7 cellular contexts compared by ENCODE assay signal in the genomic region with DNA sequence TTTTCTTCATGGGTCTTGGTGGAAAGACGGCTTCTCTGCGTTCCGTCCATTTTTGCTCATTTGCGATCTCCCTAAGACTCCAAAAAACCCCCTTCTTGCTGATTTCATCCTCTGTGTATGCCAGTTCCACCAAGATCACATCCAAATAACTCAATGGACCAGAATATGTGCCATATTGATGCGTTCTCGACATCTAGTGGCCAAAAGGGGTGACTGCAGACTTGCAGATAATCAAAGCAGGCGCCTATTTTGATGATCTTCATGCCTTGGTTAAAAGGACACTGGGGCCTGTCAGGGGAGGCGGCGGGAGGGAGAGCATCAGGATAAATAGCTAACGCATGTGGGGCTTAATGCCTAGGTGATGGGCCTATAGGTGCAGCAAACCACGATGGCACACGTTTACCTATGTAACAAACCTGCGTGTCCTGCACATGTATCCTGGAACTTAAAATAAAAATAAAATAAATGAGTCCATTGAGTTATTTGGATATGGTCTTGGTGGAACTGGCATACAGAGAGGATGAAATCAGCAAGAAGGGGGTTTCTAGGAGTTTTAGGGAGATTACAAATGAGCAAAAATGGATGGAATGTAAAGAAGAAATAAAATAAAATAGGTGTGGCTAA.
DNase-seq lines count a peak whose midpoint lies in the region; ATAC-seq lines count a peak whose summit lies in the region.

No MANE protein-coding gene starts in this region.

- H2AFZ ChIP-seq in GM23248 (no peak overlapping the region), trophoblast cell (ENCODE audit: insufficient read depth, low read length, poor library complexity) (no peak overlapping the region)

- H3K4me1 ChIP-seq in GM23248 (ENCODE audit: insufficient read depth) (no peaks in the 10 kb centered on the region), trophoblast cell (ENCODE audit: control insufficient read depth in 1 of 2, insufficient read depth in 2 of 2, low read length in 2 of 2) (no peaks in the 10 kb centered on the region)

- H3K9me3 ChIP-seq in GM23248 (ENCODE audit: low read depth) (no peaks in the 10 kb centered on the region), trophoblast cell (ENCODE audit: insufficient read depth, low read depth, low read length) (no peaks in the 10 kb centered on the region)

- no peaks in the 10 kb centered on the region for H3K9me2 ChIP-seq in GM23248 (ENCODE audit: insufficient read depth)

- no peaks in the 10 kb centered on the region for H4K20me1 ChIP-seq in GM23248 (ENCODE audit: insufficient read depth)

- H3K27me3 ChIP-seq in GM23248 (replicated peaks; ENCODE audit: insufficient read depth) (no peaks in the 10 kb centered on the region), trophoblast cell (ENCODE audit: insufficient read depth, low read length) (no peaks in the 10 kb centered on the region)

- H3F3A ChIP-seq in GM23248 (ENCODE audit: insufficient read depth) = no peaks in the 10 kb centered on the region

- H3K14ac ChIP-seq in trophoblast cell (ENCODE audit: low read length) = no peak overlapping the region

- H2BK12ac ChIP-seq in trophoblast cell (ENCODE audit: low read length) = no peak overlapping the region

- no peak overlapping the region for H3K9ac ChIP-seq in GM23248
- no peak overlapping the region for H3K9ac ChIP-seq in trophoblast cell (ENCODE audit: low read length)

- H2BK120ac ChIP-seq in trophoblast cell (ENCODE audit: insufficient read depth, low read length, poor library complexity) = no peak overlapping the region

- DNase-seq in EL (peak; percentile 68), GM23248 (peak; percentile 80), NCI-H1930 (lab: John Stamatoyannopoulos, UW) (peak; percentile 5), germinal center (ENCODE audit: low spot score) (peak; percentile 44), trophoblast cell (peak; percentile 50 to 76)
- DNase-seq in activated CD4-positive, alpha-beta T cell treated with anti-CD3 and anti-CD28 coated beads, Interleukin-2, amount 50 U/mL, for 48 hours = peak; percentile 15 to 37

- H3K4ac ChIP-seq in trophoblast cell (ENCODE audit: low read depth, low read length) = no peak overlapping the region

- no peak overlapping the region for H3K4me3 ChIP-seq in GM23248
- H3K4me3 ChIP-seq in trophoblast cell (ENCODE audit: low read depth, low read length) = no peak overlapping the region

- H3K27ac ChIP-seq in GM23248 = no peak overlapping the region
- no peak overlapping the region for H3K27ac ChIP-seq in trophoblast cell (ENCODE audit: low read depth, low read length)

- no peaks in the 10 kb centered on the region for H3K79me2 ChIP-seq in GM23248 (ENCODE audit: insufficient read depth)
- H3K79me2 ChIP-seq in trophoblast cell (ENCODE audit: control insufficient read depth, insufficient read depth, low read length, poor library complexity) = no peaks in the 10 kb centered on the region

- 8 to 12% methylated on average over 13 of the region's 13 CpGs for WGBS in GM23248 (ENCODE audit: low coverage in 1 of 2, low lambda C conversion rate in 2 of 2, missing lambda C conversion rate in 2 of 2), 2 experiments
- no CpG with 5 or more reads among the region's 13 CpGs for WGBS in trophoblast cell (ENCODE audit: extremely low coverage, insufficient coverage, insufficient read length)

- H3K23ac ChIP-seq in trophoblast cell (ENCODE audit: low read length) = no peak overlapping the region

- no peak overlapping the region for H4K12ac ChIP-seq in trophoblast cell (ENCODE audit: low read depth, low read length)

- H3K79me1 ChIP-seq in trophoblast cell (ENCODE audit: low read length) = no peaks in the 10 kb centered on the region

- ATAC-seq in HG03039 (IDR thresholded peaks at IDR 0.05; ENCODE audit: unreplicated experiment) = no peak

- no peak overlapping the region for H3K18ac ChIP-seq in trophoblast cell (ENCODE audit: low read length)

- H4K91ac ChIP-seq in trophoblast cell (ENCODE audit: low read depth, low read length) = no peak overlapping the region

- in situ Hi-C loops in GM23248 (cut with MboI) = loop anchor here (5.0 kb wide), 1 partner anchor 95 kb away; no protein-coding TSS in a partner anchor

- no peak overlapping the region for H3K4me2 ChIP-seq in GM23248 (ENCODE audit: unreplicated experiment)
- no peak overlapping the region for H3K4me2 ChIP-seq in trophoblast cell (ENCODE audit: low read length)

- no peak overlapping the region for H4K8ac ChIP-seq in trophoblast cell (ENCODE audit: low read depth, low read length)

- H2BK5ac ChIP-seq in trophoblast cell (ENCODE audit: low read depth, low read length, poor library complexity) = no peak overlapping the region

- no peak overlapping the region for H2AK5ac ChIP-seq in trophoblast cell (ENCODE audit: low read length)

- no peaks in the 10 kb centered on the region for H3K36me3 ChIP-seq in GM23248 (ENCODE audit: low read depth)
- no peaks in the 10 kb centered on the region for H3K36me3 ChIP-seq in trophoblast cell (ENCODE audit: control insufficient read depth in 1 of 2, insufficient read depth in 2 of 2, low read length in 2 of 2)

Comparison
In these comparisons a context has a peak if more than half of its experiments do, and no peak if none do; other contexts are left out.
1. DNase-seq: peak in every context shown above with its lines; median percentile 80 in GM23248; 68 in EL; 63 in trophoblast cell; 44 in germinal center; 26 in activated CD4-positive, alpha-beta T cell treated with anti-CD3 and anti-CD28 coated beads, Interleukin-2, amount 50 U/mL, for 48 hours; 5 in NCI-H1930.